In genomic region chr20:44885392-44886275, GRCh38 we compare ENCODE assay signal across 8 cellular contexts.
DNase-seq lines count a peak whose midpoint lies in the region; ATAC-seq and TF ChIP-seq lines count a peak whose summit lies in the region.

TSS of gene YWHAB (plus strand) at chr20:44885705. CDS start at chr20:44901534, 15,829 bp downstream.

- H3K36me3 Mint-ChIP-seq in central memory CD8-positive, alpha-beta T cell (ENCODE audit: insufficient read depth) = peaks cover 27% of the 10 kb centered on the region

- no peaks in the 10 kb centered on the region for H3K9me3 Mint-ChIP-seq in central memory CD8-positive, alpha-beta T cell

- no peak for TF ChIP-seq CTCF in AG09319 (IDR thresholded peaks at IDR 0.05; ENCODE audit: low read depth, low read length)

- DNase-seq in AG09319 (ENCODE audit: extremely low read depth, low read depth) (peak; percentile 92), NCI-H446 (lab: John Stamatoyannopoulos, UW) (peak; percentile 98 to 99), islet precursor cell (peak; percentile 100)
- peak; percentile 98 for DNase-seq in activated CD4-positive, CD25-positive, alpha-beta regulatory T cell treated with anti-CD3 and anti-CD28 coated beads, Interleukin-2, amount 50 U/mL, for 16 hours (ENCODE audit: low read depth, low spot score)
- DNase-seq in central memory CD8-positive, alpha-beta T cell (ENCODE audit: low spot score in 2 of 2) = peak; percentile 93 to 95
- DNase-seq in stimulated activated CD4-positive, alpha-beta T cell treated with anti-CD3 and anti-CD28 coated beads, Interleukin-12 subunit alpha, Interleukin-12 subunit beta, amount 100 ng/mL, for 48 hours (ENCODE audit: low read depth in 2 of 3, low spot score in 1 of 3) = peak; percentile 97 to 99 (median 97)

- peak within 1 kb of the TSS; percentile 96 for H3K27ac Mint-ChIP-seq in central memory CD8-positive, alpha-beta T cell (ENCODE audit: low read depth)

- H3K4me1 Mint-ChIP-seq in central memory CD8-positive, alpha-beta T cell = peaks cover 57% of the 10 kb centered on the region

- ATAC-seq in GM19023 (IDR thresholded peaks at IDR 0.05; ENCODE audit: unreplicated experiment) (peak; percentile 95), HG03280 (IDR thresholded peaks at IDR 0.05; ENCODE audit: unreplicated experiment) (peak; percentile 96)
- ATAC-seq in central memory CD8-positive, alpha-beta T cell (replicated peaks; ENCODE audit: extremely low read depth, poor library complexity, severe bottlenecking) = peak; percentile 92

- H3K4me3 Mint-ChIP-seq in central memory CD8-positive, alpha-beta T cell = peak within 1 kb of the TSS; percentile 95

- H3K27me3 Mint-ChIP-seq in central memory CD8-positive, alpha-beta T cell = no peaks in the 10 kb centered on the region

Comparison
In these comparisons a context has a peak if more than half of its experiments do, and no peak if none do; other contexts are left out.
1. Peak in every context shown above with its lines: DNase-seq and ATAC-seq.